Comparison of ENCODE assay signal across 8 cellular contexts in genomic region chr18:48975221-48975816, GRCh38. TPM values are rescaled to one million over a fixed set of nuclear protein-coding genes. Genes with fewer than 3 reads are reported as not detected.
A peak's percentile ranks its signal among the peaks of the same experiment; 100 is the strongest.
DNase-seq lines count a peak whose midpoint lies in the region; ATAC-seq, FAIRE-seq and TF ChIP-seq lines count a peak whose summit lies in the region.

No MANE protein-coding gene starts in this region.

- peaks cover 0 to 27% (median 22%) of the 10 kb centered on the region in 4 experiments; a peak in 5 of 7 replicates for H3K27me3 ChIP-seq in H1 (replicated peaks in 1 of 4; ENCODE audit: control insufficient read depth in 3 of 4, extremely low read depth in 1 of 4, insufficient read depth in 3 of 4, low read length in 3 of 4)

- no peak for FAIRE-seq in H1 (lab: Jason Lieb, UNC)

- peak in 1 of 2 experiments; percentile 47; a peak in 1 of 3 replicates for TF ChIP-seq EP300 in H1 (IDR thresholded peaks at IDR 0.05; ENCODE audit: borderline replicate concordance in 1 of 2, low read depth in 2 of 2, low read length in 2 of 2)

- H3K23ac ChIP-seq in H1 (ENCODE audit: insufficient read length) = no peak overlapping the region

- peaks cover 7 to 16% (median 13%) of the 10 kb centered on the region in 4 experiments for H3K4me1 ChIP-seq in H1 (replicated peaks in 1 of 4; ENCODE audit: control insufficient read depth in 3 of 4, insufficient read depth in 4 of 4, low read length in 3 of 4)

- 0 out of 2 replicates have a peak overlapping the region, but pooled peaks have one; percentile 68 for H2BK12ac ChIP-seq in H1 (ENCODE audit: low read depth, low read length)

- no peak overlapping the region for H2BK20ac ChIP-seq in H1 (ENCODE audit: low read length)

- H3K9ac ChIP-seq in H1 (replicated peaks in 1 of 4; ENCODE audit: extremely low read depth in 1 of 4, low read depth in 3 of 4, low read length in 3 of 4) = 0 out of 7 replicates have a peak overlapping the region, but pooled peaks of 1 of the 4 experiments have one; percentile 6

- H3K4me3 Mint-ChIP-seq in activated CD8-positive, alpha-beta memory T cell treated with anti-CD3 and anti-CD28 coated beads, Interleukin-2, amount 10 ng/mL, durations not matched to agents 7 days and 5 days = peak overlapping the region; percentile 59
- H3K4me3 Mint-ChIP-seq in natural killer cell treated with Interleukin-12 subunit alpha and Interleukin-12 subunit beta and Interleukin-15 and Interleukin-18, amount 100 ng/mL, for 72 hours = peak overlapping the region; percentile 51

- H3K14ac ChIP-seq in H1 (ENCODE audit: insufficient read length) = no peak overlapping the region

- CTCF ChIA-PET in activated CD8-positive, alpha-beta memory T cell treated with anti-CD3 and anti-CD28 coated beads, Interleukin-2, amount 10 ng/mL, durations not matched to agents 7 days and 5 days (lab: Charles Lee) = interaction anchor here (2.4 kb wide), 1 partner anchor 21 kb away, joined by 9 read pairs; no protein-coding TSS in a partner anchor
- CTCF ChIA-PET in H1 (lab: Charles Lee; ENCODE audit: partially characterized antibody) = interaction anchor here (1.1 to 2.2 kb wide), 5 partner anchors 9 to 56 kb away, joined by 3 to 8 read pairs (median 6); no protein-coding TSS in a partner anchor

- H4K5ac ChIP-seq in H1 (ENCODE audit: insufficient read length, low read depth, low read length) = no peak overlapping the region

- H2AK5ac ChIP-seq in H1 (ENCODE audit: low read depth, low read length) = no peak overlapping the region

- H4K20me1 ChIP-seq in H1 (replicated peaks in 1 of 2; ENCODE audit: control insufficient read depth in 1 of 2, insufficient read depth in 2 of 2, low read length in 2 of 2) = no peaks in the 10 kb centered on the region

- H3K4me3 ChIP-seq in NB4 (ENCODE audit: low read depth, low read length) = peak overlapping the region; percentile 36
- peak overlapping the region; percentile 54 to 86 (median 58) for H3K4me3 ChIP-seq in H1 (ENCODE audit: extremely low read depth in 1 of 4, insufficient read depth in 2 of 4, low read depth in 3 of 4, low read length in 4 of 4)

- H3K4ac ChIP-seq in H1 (replicated peaks; ENCODE audit: insufficient read length, low read depth, low read length) = peak overlapping the region; percentile 39

- TF ChIP-seq POLR2A in NB4 (IDR thresholded peaks at IDR 0.05; ENCODE audit: extremely low read depth, insufficient read length) (no peak), H1 (IDR thresholded peaks at IDR 0.05; ENCODE audit: control extremely low read depth in 1 of 2, low read depth in 2 of 2, low read length in 2 of 2) (no peak)

- H2BK5ac ChIP-seq in H1 (ENCODE audit: low read depth, low read length) = peak overlapping the region; percentile 60; the same call in 1 of the 2 replicates

- no peak overlapping the region for H2BK15ac ChIP-seq in H1 (ENCODE audit: low read length)

- H4K8ac ChIP-seq in H1 (ENCODE audit: extremely low read depth, insufficient read depth, low read length) = peak overlapping the region; percentile 96; the same call in 1 of the 2 replicates

- POLR2A ChIA-PET in H1 (lab: Charles Lee; ENCODE audit: partially characterized antibody) = interaction anchor here (1.5 to 2.9 kb wide), 5 partner anchors 9 to 23 kb away, joined by 4 to 17 read pairs (median 6); partner anchors contain the start of gene SMAD7

- WGBS in H1 (ENCODE audit: extremely low coverage in 1 of 2, insufficient coverage in 1 of 2, insufficient read length in 1 of 2, insufficient replicate concordance in 2 of 2, low coverage in 1 of 2, low lambda C conversion rate in 2 of 2, missing lambda C conversion rate in 1 of 2), 2 experiments = 2% methylated on average over 21 of the region's 56 CpGs; no CpG with 5 or more reads in 1 of the 2 experiments

- H3K23me2 ChIP-seq in H1 (ENCODE audit: low read depth, low read length) = peaks cover 13% of the 10 kb centered on the region; the same call in 1 of the 2 replicates

- H3K4me2 ChIP-seq in H1 (ENCODE audit: insufficient read depth in 1 of 2, low read depth in 2 of 2, low read length in 2 of 2) = peak overlapping the region; percentile 79 to 82

- no peak for DNase-seq in activated CD8-positive, alpha-beta memory T cell treated with anti-CD3 and anti-CD28 coated beads, Interleukin-2, amount 10 ng/mL, durations not matched to agents 7 days and 5 days
- DNase-seq in activated CD8-positive, alpha-beta memory T cell treated with anti-CD3 and anti-CD28 coated beads, Interleukin-2, amount 50 U/mL, for 4 hours = no peak
- DNase-seq in NB4 (ENCODE audit: low read depth) (no peak), H1 (ENCODE audit: low read depth in 1 of 2, low spot score in 2 of 2) (peak in 1 of 2 experiments; percentile 69), NCI-H1417 treated with DMSO at 0.1 percent for 48 hours (lab: John Stamatoyannopoulos, UW) (no peak), GOT3 (lab: John Stamatoyannopoulos, UW) (no peak), NCI-H446 (lab: John Stamatoyannopoulos, UW) (no peak)
- no peak for DNase-seq in natural killer cell treated with Interleukin-12 subunit alpha and Interleukin-12 subunit beta and Interleukin-15 and Interleukin-18, amount 100 ng/mL, for 72 hours (ENCODE audit: low spot score)

- peaks cover 50% of the 10 kb centered on the region for H3K27me3 Mint-ChIP-seq in activated CD8-positive, alpha-beta memory T cell treated with anti-CD3 and anti-CD28 coated beads, Interleukin-2, amount 10 ng/mL, durations not matched to agents 7 days and 5 days
- H3K27me3 Mint-ChIP-seq in natural killer cell treated with Interleukin-12 subunit alpha and Interleukin-12 subunit beta and Interleukin-15 and Interleukin-18, amount 100 ng/mL, for 72 hours = peaks cover 0 to 15% of the 10 kb centered on the region in 2 donors

- peak overlapping the region; percentile 75 for H4K91ac ChIP-seq in H1 (replicated peaks; ENCODE audit: insufficient read length, low read length)

- no peaks in the 10 kb centered on the region for H3K36me3 ChIP-seq in H1 (ENCODE audit: control insufficient read depth in 2 of 4, insufficient read depth in 4 of 4, low read length in 3 of 4)

- TF ChIP-seq CTCF in NB4 (IDR thresholded peaks at IDR 0.05; ENCODE audit: low read depth, low read length) = no peak
- no peak for TF ChIP-seq CTCF in H1 (IDR thresholded peaks at IDR 0.05; ENCODE audit: control extremely low read depth in 1 of 3, insufficient read depth in 1 of 3, low read depth in 1 of 3, low read length in 3 of 3)

- H3K79me2 ChIP-seq in H1 (ENCODE audit: control insufficient read depth in 1 of 2, insufficient read depth in 2 of 2, low read length in 2 of 2) = no peaks in the 10 kb centered on the region

- peak overlapping the region; percentile 69 for H2BK120ac ChIP-seq in H1 (replicated peaks; ENCODE audit: low read depth, low read length)

- H3K9me3 ChIP-seq in H1 (ENCODE audit: insufficient read depth in 2 of 2, low read depth in 1 of 2, low read length in 1 of 2) = no peaks in the 10 kb centered on the region

- peaks cover 10% of the 10 kb centered on the region for H3K4me1 Mint-ChIP-seq in activated CD8-positive, alpha-beta memory T cell treated with anti-CD3 and anti-CD28 coated beads, Interleukin-2, amount 10 ng/mL, durations not matched to agents 7 days and 5 days
- H3K4me1 Mint-ChIP-seq in natural killer cell treated with Interleukin-12 subunit alpha and Interleukin-12 subunit beta and Interleukin-15 and Interleukin-18, amount 100 ng/mL, for 72 hours (ENCODE audit: low read depth in 2 of 2) = peaks cover 15 to 23% of the 10 kb centered on the region in 2 donors

- H3K56ac ChIP-seq in H1 (replicated peaks; ENCODE audit: insufficient read length, low read depth, low read length) = peak overlapping the region; percentile 21

- H3K79me1 ChIP-seq in H1 (ENCODE audit: low read depth, low read length) = no peaks in the 10 kb centered on the region

- no peak; a peak in 1 of 4 replicates for TF ChIP-seq RAD21 in H1 (IDR thresholded peaks at IDR 0.05 in 1 of 2, conservative IDR thresholded peaks at IDR 0.05 in 1 of 2; ENCODE audit: low read depth in 2 of 2, low read length in 2 of 2)

- H3K27ac Mint-ChIP-seq in activated CD8-positive, alpha-beta memory T cell treated with anti-CD3 and anti-CD28 coated beads, Interleukin-2, amount 10 ng/mL, durations not matched to agents 7 days and 5 days = no peak overlapping the region
- no peak overlapping the region for H3K27ac Mint-ChIP-seq in natural killer cell treated with Interleukin-12 subunit alpha and Interleukin-12 subunit beta and Interleukin-15 and Interleukin-18, amount 100 ng/mL, for 72 hours

- no peak overlapping the region for H2AFZ ChIP-seq in H1 (ENCODE audit: low read length)

- peak overlapping the region; percentile 71; the same call in 1 of the 2 replicates for H3K18ac ChIP-seq in H1 (ENCODE audit: extremely low read depth, low read length)

- no peak for ATAC-seq in activated CD8-positive, alpha-beta memory T cell treated with anti-CD3 and anti-CD28 coated beads, Interleukin-2, amount 10 ng/mL, durations not matched to agents 7 days and 5 days
- ATAC-seq in natural killer cell treated with Interleukin-12 subunit alpha and Interleukin-12 subunit beta and Interleukin-15 and Interleukin-18, amount 100 ng/mL, for 72 hours = peak; percentile 1 to 2

- no peaks in the 10 kb centered on the region for H3K9me3 Mint-ChIP-seq in activated CD8-positive, alpha-beta memory T cell treated with anti-CD3 and anti-CD28 coated beads, Interleukin-2, amount 10 ng/mL, durations not matched to agents 7 days and 5 days (ENCODE audit: low read depth)
- H3K9me3 Mint-ChIP-seq in natural killer cell treated with Interleukin-12 subunit alpha and Interleukin-12 subunit beta and Interleukin-15 and Interleukin-18, amount 100 ng/mL, for 72 hours = no peaks in the 10 kb centered on the region

- no peaks in the 10 kb centered on the region for H3K36me3 Mint-ChIP-seq in activated CD8-positive, alpha-beta memory T cell treated with anti-CD3 and anti-CD28 coated beads, Interleukin-2, amount 10 ng/mL, durations not matched to agents 7 days and 5 days
- no peaks in the 10 kb centered on the region for H3K36me3 Mint-ChIP-seq in natural killer cell treated with Interleukin-12 subunit alpha and Interleukin-12 subunit beta and Interleukin-15 and Interleukin-18, amount 100 ng/mL, for 72 hours

- no peak overlapping the region for H3K27ac ChIP-seq in H1 (ENCODE audit: low read depth, low read length)

RNA-seq across cellular contexts. Expression of gene SMAD7, which starts 24.6 kb away (rescaled TPM):
- 10 to 100 TPM; 18.5 to 29.3 TPM for total RNA-seq in activated CD8-positive, alpha-beta memory T cell treated with anti-CD3 and anti-CD28 coated beads, Interleukin-2, amount 10 ng/mL, durations not matched to agents 7 days and 5 days
- 13.8 and 15.5 TPM in 2 replicates for total RNA-seq in H1 (2021; fragmentation: NEBNext Ultra II Directional; extraction: Animal tissue kit (Norgen Biotek cat#: 25700))
- polyA plus RNA-seq in H1 (2011; rRNA removed) = 6.5 and 6.6 TPM in 2 replicates
- polyA plus RNA-seq in H1 (2011; cell fraction: cytosol; rRNA removed) = 6.1 TPM
- 9.4 TPM for polyA plus RNA-seq in H1 (2011; cell fraction: nucleus; rRNA removed)
- polyA plus RNA-seq in H1 (2012, experiment 1 of 2) = 3.7 to 4.5 TPM (median 4.3 TPM) in 4 replicates
- 4.8 TPM for polyA plus RNA-seq in H1 (2012, experiment 2 of 2)
- polyA plus RNA-seq in H1 (2013, experiment 1 of 2) = 12.4 TPM
- polyA plus RNA-seq in H1 (2013, experiment 2 of 2) = 12.0 TPM
- 10.3 and 13.5 TPM in 2 replicates for polyA minus RNA-seq in H1 (2011; rRNA and poly(A)+ RNA removed)
- 9.7 TPM for polyA minus RNA-seq in H1 (2011; cell fraction: cytosol; rRNA and poly(A)+ RNA removed)
- 9.4 TPM for polyA minus RNA-seq in H1 (2011; cell fraction: nucleus; rRNA and poly(A)+ RNA removed)
- total RNA-seq in natural killer cell treated with Interleukin-12 subunit alpha and Interleukin-12 subunit beta and Interleukin-15 and Interleukin-18, amount 100 ng/mL, for 72 hours = 10 to 100 TPM; 49.1 to 85.8 TPM
